Comparison of ENCODE assay signal across 16 cellular contexts in the genomic region with DNA sequence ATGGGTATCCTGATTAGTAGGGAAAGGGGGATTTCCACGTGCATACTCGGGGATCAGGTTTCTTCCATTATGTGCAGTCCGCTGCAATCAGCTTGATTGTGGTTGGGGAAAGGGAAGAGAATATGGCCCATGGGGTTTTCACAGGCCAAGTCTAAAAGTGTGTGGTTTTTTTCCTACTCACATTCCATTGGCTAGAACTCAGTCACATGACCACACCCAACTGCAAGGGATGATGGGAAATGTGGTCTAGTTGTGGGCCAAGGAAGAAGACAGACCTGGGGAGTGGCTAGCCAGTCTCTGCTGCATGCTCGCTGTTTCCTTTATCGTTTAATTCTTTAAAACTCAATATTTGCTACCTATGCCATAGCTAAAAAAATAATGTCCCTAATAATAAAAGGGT.
DNase-seq lines count a peak whose midpoint lies in the region; ATAC-seq, FAIRE-seq and TF ChIP-seq lines count a peak whose summit lies in the region.
"Had no signal": no experiment of that assay in that cellular context is flagged by ENCODE, and none has a peak within 500 bp of the region (broad histone marks: within the 10 kb centered on the region; RNA-seq: fewer than 3 reads in every experiment).

No MANE protein-coding gene starts in this region.

- FAIRE-seq in K562 (lab: Jason Lieb, UNC), result no peak

- H3K9ac ChIP-seq in K562 (ENCODE audit: insufficient read depth in 1 of 2, low read depth in 2 of 2, low read length in 2 of 2) (no peak overlapping the region), colonic mucosa (ENCODE audit: low read depth in 2 of 2, low read length in 2 of 2) (no peak overlapping the region)

- no peaks in the 10 kb centered on the region for H3K9me1 ChIP-seq in K562 (ENCODE audit: control insufficient read depth, insufficient read depth, low read length)

- H3K9me3 Mint-ChIP-seq in activated T-cell treated with anti-CD3 and anti-CD28 coated beads, Interleukin-2, amount 50 U/mL, for 4 hours, result no peaks in the 10 kb centered on the region
- H3K9me3 Mint-ChIP-seq: mesothelial cell of epicardium had no signal

- TF ChIP-seq POLR2A in K562 (conservative IDR thresholded peaks at IDR 0.05), result no peak

- H3K27ac ChIP-seq in K562 (ENCODE audit: extremely low read depth, low read depth, low read length) (no peak overlapping the region), colonic mucosa (no peak overlapping the region)
- H3K27ac ChIP-seq: psoas muscle, suprapubic skin had no signal

- CTCF ChIA-PET in K562 (lab: Yijun Ruan, JAX; ENCODE audit: low intra/inter-chr PET ratio), result interaction anchor here (0.6 kb wide), 1 partner anchor 28 kb away, joined by 3 read pairs; no protein-coding TSS in a partner anchor

- WGBS in K562 (ENCODE audit: insufficient coverage, low coverage, missing lambda C conversion rate), result 3% methylated on average over 5 of the region's 5 CpGs

- POLR2A ChIA-PET in K562 (lab: Yijun Ruan, JAX), result no interaction called here

- intact Hi-C loops in K562 (cut with micrococcal nuclease), result no loop called here
- intact Hi-C loops in colonic mucosa (cut with DNase I), result no loop called here

- ATAC-seq in K562, result peak; percentile 78
- ATAC-seq in activated T-cell treated with anti-CD3 and anti-CD28 coated beads, Interleukin-2, amount 50 U/mL, for 4 hours, result no peak

- H3K36me3 Mint-ChIP-seq in activated T-cell treated with anti-CD3 and anti-CD28 coated beads, Interleukin-2, amount 50 U/mL, for 4 hours (ENCODE audit: insufficient read depth), result no peaks in the 10 kb centered on the region
- H3K36me3 Mint-ChIP-seq: mesothelial cell of epicardium had no signal

- no peaks in the 10 kb centered on the region for H3K79me2 ChIP-seq in K562 (ENCODE audit: control insufficient read depth, insufficient read depth, low read length)

- no peak for TF ChIP-seq EP300 in K562 (IDR thresholded peaks at IDR 0.05; ENCODE audit: low read length)

- H3K27me3 ChIP-seq in K562 (ENCODE audit: control insufficient read depth in 2 of 2, insufficient read depth in 2 of 2, low read length in 2 of 2) (no peaks in the 10 kb centered on the region), colonic mucosa (no peaks in the 10 kb centered on the region)

- H3K4me1 Mint-ChIP-seq in activated T-cell treated with anti-CD3 and anti-CD28 coated beads, Interleukin-2, amount 50 U/mL, for 4 hours (ENCODE audit: low read depth), result no peaks in the 10 kb centered on the region

- no peaks in the 10 kb centered on the region for H3K36me3 ChIP-seq in K562 (ENCODE audit: control insufficient read depth, insufficient read depth, low read length)
- H3K36me3 ChIP-seq in colonic mucosa, result no peaks in the 10 kb centered on the region
- H3K36me3 ChIP-seq: suprapubic skin had no signal

- H4K20me1 ChIP-seq in K562 (replicated peaks; ENCODE audit: control insufficient read depth, insufficient read depth, low read length), result no peaks in the 10 kb centered on the region

- H3K4me2 ChIP-seq in K562 (ENCODE audit: insufficient read depth, low read length), result no peak overlapping the region

- H3K4me3 ChIP-seq in GM12865 (ENCODE audit: low read depth, low read length) (no peak overlapping the region), K562 (no peak overlapping the region), colonic mucosa (no peak overlapping the region)
- H3K4me3 ChIP-seq: psoas muscle, suprapubic skin had no signal

- no peaks in the 10 kb centered on the region for H3K9me3 ChIP-seq in K562 (replicated peaks; ENCODE audit: control insufficient read depth, insufficient read depth, low read depth, low read length)
- no peaks in the 10 kb centered on the region for H3K9me3 ChIP-seq in colonic mucosa
- H3K9me3 ChIP-seq: psoas muscle, suprapubic skin had no signal

- H3K4me1 ChIP-seq in K562 (replicated peaks in 1 of 2; ENCODE audit: control insufficient read depth in 2 of 2, insufficient read depth in 2 of 2, low read length in 2 of 2) (no peaks in the 10 kb centered on the region), colonic mucosa (no peaks in the 10 kb centered on the region)
- H3K4me1 ChIP-seq: psoas muscle, suprapubic skin had no signal

- peak overlapping the region; percentile 50; the same call in 1 of the 2 replicates for H2AFZ ChIP-seq in K562 (ENCODE audit: low read depth, low read length)

- BruUV-seq in K562 (replicated peaks; lab: Mats Ljungman, UMichigan), result no TSS peak

- TF ChIP-seq CTCF in GM12865 (IDR thresholded peaks at IDR 0.05; ENCODE audit: insufficient read depth, low read depth, low read length, missing control alignments) (no peak), K562 (IDR thresholded peaks at IDR 0.05 in 2 of 3, conservative IDR thresholded peaks at IDR 0.05 in 1 of 3; ENCODE audit: insufficient read depth in 2 of 3, low read depth in 1 of 3, low read length in 3 of 3) (no peak), colonic mucosa (IDR thresholded peaks at IDR 0.05) (no peak)

- H3K4me3 Mint-ChIP-seq in activated T-cell treated with anti-CD3 and anti-CD28 coated beads, Interleukin-2, amount 50 U/mL, for 4 hours, result no peak overlapping the region
- H3K4me3 Mint-ChIP-seq: mesothelial cell of epicardium had no signal

- DNase-seq in ACHN, result peak; percentile 1
- DNase-seq in GM12865 (ENCODE audit: low read depth), result peak; percentile 12
- peak; percentile 96 for DNase-seq in NCI-H2171 (lab: John Stamatoyannopoulos, UW)
- DNase-seq in K562 (ENCODE audit: extremely low read depth in 1 of 4, low spot score in 3 of 4), result peak; percentile 19 to 51 (median 42)
- DNase-seq in activated T-cell treated with anti-CD3 and anti-CD28 coated beads, Interleukin-2, amount 50 U/mL, for 4 hours, result no peak
- no peak for DNase-seq in colonic mucosa
- DNase-seq in NCI-H226, result no peak
- DNase-seq in NCI-H2029 treated with DMSO at 0.1 percent for 48 hours (lab: John Stamatoyannopoulos, UW), result no peak
- DNase-seq: activated CD8-positive, alpha-beta memory T cell treated with anti-CD3 and anti-CD28 coated beads, Interleukin-2, amount 50 U/mL, for 48 hours; amygdala; C1 segment of cervical spinal cord; hypothalamus; NCI-H446 treated with DMSO at 0.1 percent for 48 hours; psoas muscle had no signal

- no peak for TF ChIP-seq RAD21 in K562 (CRISPR knock-in tag; conservative IDR thresholded peaks at IDR 0.05 in 1 of 2, IDR thresholded peaks at IDR 0.05 in 1 of 2)

- in situ Hi-C loops in ACHN (cut with HindIII; ENCODE audit: low pct_ligation_motif_present, low pct_unique_long_range_greater_than_20kb, low sequenced_read_pairs) (no loop called here), K562 (cut with MboI) (no loop called here)

- peaks cover 31% of the 10 kb centered on the region for H3K27me3 Mint-ChIP-seq in activated T-cell treated with anti-CD3 and anti-CD28 coated beads, Interleukin-2, amount 50 U/mL, for 4 hours (ENCODE audit: low read depth)

TF ChIP-seq in K562, 482 proteins besides CTCF, POLR2A, EP300 and RAD21 (continues in another document):
- 0 out of 4 replicates have a peak, but pooled peaks of 1 of the 2 experiments have one; percentile 6 for TF ChIP-seq SIX5 (IDR thresholded peaks at IDR 0.05; ENCODE audit: borderline replicate concordance in 1 of 2, insufficient read depth in 1 of 2, low read depth in 1 of 2, low read length in 2 of 2)
- 0 out of 2 replicates have a peak, but pooled peaks have one; percentile 34 for TF ChIP-seq ZNF384 (IDR thresholded peaks at IDR 0.05; ENCODE audit: low read depth, low read length)
- no peak for TF ChIP-seq CAMTA2 (CRISPR knock-in tag; conservative IDR thresholded peaks at IDR 0.05)
- TF ChIP-seq, protein P1, sequence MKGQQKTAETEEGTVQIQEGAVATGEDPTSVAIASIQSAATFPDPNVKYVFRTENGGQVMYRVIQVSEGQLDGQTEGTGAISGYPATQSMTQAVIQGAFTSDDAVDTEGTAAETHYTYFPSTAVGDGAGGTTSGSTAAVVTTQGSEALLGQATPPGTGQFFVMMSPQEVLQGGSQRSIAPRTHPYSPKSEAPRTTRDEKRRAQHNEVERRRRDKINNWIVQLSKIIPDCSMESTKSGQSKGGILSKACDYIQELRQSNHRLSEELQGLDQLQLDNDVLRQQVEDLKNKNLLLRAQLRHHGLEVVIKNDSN (CRISPR knock-in tag; IDR thresholded peaks at IDR 0.05), result peak; percentile 63
- TF ChIP-seq ELF2 (CRISPR knock-in tag; IDR thresholded peaks at IDR 0.05), result no peak
- no peak for TF ChIP-seq ZNF146 (CRISPR knock-in tag; IDR thresholded peaks at IDR 0.05; ENCODE audit: unreplicated experiment)
- TF ChIP-seq MECOM (CRISPR knock-in tag; IDR thresholded peaks at IDR 0.05), result no peak
- TF ChIP-seq RAD51 (IDR thresholded peaks at IDR 0.05; ENCODE audit: borderline replicate concordance, low read depth), result peak; percentile 79
- no peak for TF ChIP-seq ZNF717 (CRISPR knock-in tag; IDR thresholded peaks at IDR 0.05)
- peak; percentile 86 for TF ChIP-seq TOE1 (IDR thresholded peaks at IDR 0.05; ENCODE audit: borderline replicate concordance)
- no peak for TF ChIP-seq TOE1 (CRISPR knock-in tag; IDR thresholded peaks at IDR 0.05; ENCODE audit: borderline replicate concordance, low read depth)
- TF ChIP-seq CBFA2T2 (conservative IDR thresholded peaks at IDR 0.05), result peak; percentile 16; the same call in 1 of the 2 replicates
- TF ChIP-seq, protein P2, sequence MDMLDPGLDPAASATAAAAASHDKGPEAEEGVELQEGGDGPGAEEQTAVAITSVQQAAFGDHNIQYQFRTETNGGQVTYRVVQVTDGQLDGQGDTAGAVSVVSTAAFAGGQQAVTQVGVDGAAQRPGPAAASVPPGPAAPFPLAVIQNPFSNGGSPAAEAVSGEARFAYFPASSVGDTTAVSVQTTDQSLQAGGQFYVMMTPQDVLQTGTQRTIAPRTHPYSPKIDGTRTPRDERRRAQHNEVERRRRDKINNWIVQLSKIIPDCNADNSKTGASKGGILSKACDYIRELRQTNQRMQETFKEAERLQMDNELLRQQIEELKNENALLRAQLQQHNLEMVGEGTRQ (CRISPR knock-in tag; IDR thresholded peaks at IDR 0.05), result peak; percentile 87
- TF ChIP-seq, protein P3, sequence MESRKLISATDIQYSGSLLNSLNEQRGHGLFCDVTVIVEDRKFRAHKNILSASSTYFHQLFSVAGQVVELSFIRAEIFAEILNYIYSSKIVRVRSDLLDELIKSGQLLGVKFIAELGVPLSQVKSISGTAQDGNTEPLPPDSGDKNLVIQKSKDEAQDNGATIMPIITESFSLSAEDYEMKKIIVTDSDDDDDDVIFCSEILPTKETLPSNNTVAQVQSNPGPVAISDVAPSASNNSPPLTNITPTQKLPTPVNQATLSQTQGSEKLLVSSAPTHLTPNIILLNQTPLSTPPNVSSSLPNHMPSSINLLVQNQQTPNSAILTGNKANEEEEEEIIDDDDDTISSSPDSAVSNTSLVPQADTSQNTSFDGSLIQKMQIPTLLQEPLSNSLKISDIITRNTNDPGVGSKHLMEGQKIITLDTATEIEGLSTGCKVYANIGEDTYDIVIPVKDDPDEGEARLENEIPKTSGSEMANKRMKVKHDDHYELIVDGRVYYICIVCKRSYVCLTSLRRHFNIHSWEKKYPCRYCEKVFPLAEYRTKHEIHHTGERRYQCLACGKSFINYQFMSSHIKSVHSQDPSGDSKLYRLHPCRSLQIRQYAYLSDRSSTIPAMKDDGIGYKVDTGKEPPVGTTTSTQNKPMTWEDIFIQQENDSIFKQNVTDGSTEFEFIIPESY (CRISPR knock-in tag; IDR thresholded peaks at IDR 0.05), result no peak
- peak; percentile 52; the same call in 1 of the 2 replicates for TF ChIP-seq ZNF143 (CRISPR knock-in tag; IDR thresholded peaks at IDR 0.05)
- no peak for TF ChIP-seq DIDO1 (tag; IDR thresholded peaks at IDR 0.05; ENCODE audit: low read depth)

Comparison
In these comparisons a context has a peak if more than half of its experiments do, and no peak if none do; other contexts are left out.
1. DNase-seq: peak in ACHN (single experiment), GM12865 (single experiment), NCI-H2171 (single experiment) and K562 (4 of 4); none in activated T-cell treated with anti-CD3 and anti-CD28 coated beads, Interleukin-2, amount 50 U/mL, for 4 hours (single experiment), colonic mucosa (single experiment), NCI-H226 (single experiment) and NCI-H2029 treated with DMSO at 0.1 percent for 48 hours (single experiment).